17 cellular contexts compared by ENCODE assay signal in genomic region chrX:10177004-10177396, GRCh38. TPM values are rescaled to one million over a fixed set of nuclear protein-coding genes. Genes with fewer than 3 reads are reported as not detected.
DNase-seq lines count a peak whose midpoint lies in the region; ATAC-seq, FAIRE-seq and TF ChIP-seq lines count a peak whose summit lies in the region.
"Had no signal": no experiment of that assay in that cellular context is flagged by ENCODE, and none has a peak within 500 bp of the region (broad histone marks: within the 10 kb centered on the region; RNA-seq: fewer than 3 reads in every experiment).

No MANE protein-coding gene starts in this region.

- H3K27ac Mint-ChIP-seq in nephron = peak overlapping the region in 2 of 3 experiments; percentile 77 to 87

- peak; percentile 76 for FAIRE-seq in H1 (lab: Jason Lieb, UNC)

- H3K23ac ChIP-seq in H1 (ENCODE audit: insufficient read length) = no peak overlapping the region

- no peak for TF ChIP-seq RAD21 in H1 (IDR thresholded peaks at IDR 0.05 in 1 of 2, conservative IDR thresholded peaks at IDR 0.05 in 1 of 2; ENCODE audit: low read depth in 2 of 2, low read length in 2 of 2)

- no peaks in the 10 kb centered on the region for H4K20me1 ChIP-seq in H1 (replicated peaks in 1 of 2; ENCODE audit: control insufficient read depth in 1 of 2, insufficient read depth in 2 of 2, low read length in 2 of 2)
- H4K20me1 ChIP-seq: BLaER1 treated with 17β-estradiol and CSF1 and Interleukin-3, amounts not matched to agents 10 nM and 100 nM had no signal

- no peak overlapping the region for H2BK15ac ChIP-seq in H1 (ENCODE audit: low read length)

- peak overlapping the region; percentile 70 for H3K27ac ChIP-seq in angular gyrus (ENCODE audit: low read depth, low read length)
- no peak overlapping the region for H3K27ac ChIP-seq in H1 (ENCODE audit: low read depth, low read length)
- H3K27ac ChIP-seq in temporal lobe (ENCODE audit: low read depth, low read length) = peak overlapping the region; percentile 70
- H3K27ac ChIP-seq: GM23248, KMS-11 had no signal

- H3K18ac ChIP-seq in H1 (ENCODE audit: extremely low read depth, low read length) = no peak overlapping the region

- H3K9me3 Mint-ChIP-seq in nephron = peaks cover 3% of the 10 kb centered on the region
- H3K9me3 Mint-ChIP-seq: CD8-positive, alpha-beta memory T cell had no signal

- DNase-seq in H1 (ENCODE audit: low read depth in 1 of 2, low spot score in 2 of 2) = no peak
- no peak for DNase-seq in NCI-H1417 (lab: John Stamatoyannopoulos, UW)
- no peak for DNase-seq in GM13976 (ENCODE audit: low spot score)
- DNase-seq: CD8-positive, alpha-beta memory T cell; NCI-H187; NCI-H2227 treated with DMSO at 0.1 percent for 48 hours; NCI-H510A treated with DMSO at 0.1 percent for 48 hours; RPMI8226; SIG-M5 had no signal

- H3K14ac ChIP-seq in H1 (ENCODE audit: insufficient read length) = no peak overlapping the region

- H4K8ac ChIP-seq in H1 (ENCODE audit: extremely low read depth, insufficient read depth, low read length) = no peak overlapping the region

- in situ Hi-C loops in GM13976 (cut with MboI; ENCODE audit: low sequenced_read_pairs, unreplicated experiment) = loop anchor here (25.0 kb wide), 2 partner anchors 560 to 960 kb away; no protein-coding TSS in a partner anchor

- H3K4me3 Mint-ChIP-seq in nephron = no peak overlapping the region
- H3K4me3 Mint-ChIP-seq: CD8-positive, alpha-beta memory T cell had no signal

- H3K23me2 ChIP-seq in H1 (ENCODE audit: low read depth, low read length) = no peaks in the 10 kb centered on the region

- no peaks in the 10 kb centered on the region for H3K79me2 ChIP-seq in H1 (ENCODE audit: control insufficient read depth in 1 of 2, insufficient read depth in 2 of 2, low read length in 2 of 2)

- H4K91ac ChIP-seq in H1 (replicated peaks; ENCODE audit: insufficient read length, low read length) = no peak overlapping the region

- H4K5ac ChIP-seq in H1 (ENCODE audit: insufficient read length, low read depth, low read length) = no peak overlapping the region

- H3K27me3 ChIP-seq in H1 (replicated peaks in 1 of 4; ENCODE audit: control insufficient read depth in 3 of 4, extremely low read depth in 1 of 4, insufficient read depth in 3 of 4, low read length in 3 of 4) = no peaks in the 10 kb centered on the region; a peak in 1 of 7 replicates

- H3K9me3 ChIP-seq in H1 (ENCODE audit: insufficient read depth in 2 of 2, low read depth in 1 of 2, low read length in 1 of 2) = no peaks in the 10 kb centered on the region
- H3K9me3 ChIP-seq: BLaER1 treated with 17β-estradiol and CSF1 and Interleukin-3, amounts not matched to agents 10 nM and 100 nM had no signal

- no peak for TF ChIP-seq POLR2A in H1 (IDR thresholded peaks at IDR 0.05; ENCODE audit: control extremely low read depth in 1 of 2, low read depth in 2 of 2, low read length in 2 of 2)

- no peak overlapping the region for H3K4ac ChIP-seq in H1 (replicated peaks; ENCODE audit: insufficient read length, low read depth, low read length)

- WGBS in H1 (ENCODE audit: extremely low coverage in 1 of 2, insufficient coverage in 1 of 2, insufficient read length in 1 of 2, insufficient replicate concordance in 2 of 2, low coverage in 1 of 2, low lambda C conversion rate in 2 of 2, missing lambda C conversion rate in 1 of 2), 2 experiments = 92% methylated on average over 7 of the region's 7 CpGs; no CpG with 5 or more reads in 1 of the 2 experiments

- H2BK5ac ChIP-seq in H1 (ENCODE audit: low read depth, low read length) = no peak overlapping the region

- H3K4me1 ChIP-seq in H1 (replicated peaks in 1 of 4; ENCODE audit: control insufficient read depth in 3 of 4, insufficient read depth in 4 of 4, low read length in 3 of 4) = peaks cover 4 to 14% (median 12%) of the 10 kb centered on the region in 4 experiments

- ATAC-seq in GM21515 (IDR thresholded peaks at IDR 0.05; ENCODE audit: unreplicated experiment) = no peak
- ATAC-seq: SK-N-SH treated with all-trans-retinoic acid at 6 μM for 48 hours had no signal

- no peak overlapping the region for H2BK12ac ChIP-seq in H1 (ENCODE audit: low read depth, low read length)

- H3K36me3 Mint-ChIP-seq in nephron (ENCODE audit: low read depth) = no peaks in the 10 kb centered on the region
- H3K36me3 Mint-ChIP-seq: CD8-positive, alpha-beta memory T cell had no signal

- POLR2A ChIA-PET in H1 (lab: Charles Lee; ENCODE audit: partially characterized antibody) = interaction anchor here (0.8 kb wide), 1 partner anchor 9 kb away, joined by 3 read pairs; no protein-coding TSS in a partner anchor

- no peak overlapping the region for H3K4me3 ChIP-seq in H1 (ENCODE audit: extremely low read depth in 1 of 4, insufficient read depth in 2 of 4, low read depth in 3 of 4, low read length in 4 of 4)
- H3K4me3 ChIP-seq: BLaER1 treated with 17β-estradiol and CSF1 and Interleukin-3, amounts not matched to agents 10 nM and 100 nM; GM23248 had no signal

- no peak for TF ChIP-seq CTCF in H1 (IDR thresholded peaks at IDR 0.05; ENCODE audit: control extremely low read depth in 1 of 3, insufficient read depth in 1 of 3, low read depth in 1 of 3, low read length in 3 of 3)
- no peak for TF ChIP-seq CTCF in nephron (IDR thresholded peaks at IDR 0.05; ENCODE audit: unreplicated experiment in 3 of 3)
- no peak for TF ChIP-seq CTCF in GM13976 (IDR thresholded peaks at IDR 0.05; ENCODE audit: borderline replicate concordance, control extremely low read depth, extremely low read depth, insufficient read depth, missing control alignments)

- no peak overlapping the region for H2BK20ac ChIP-seq in H1 (ENCODE audit: low read length)

- H3K36me3 ChIP-seq in H1 (ENCODE audit: control insufficient read depth in 2 of 4, insufficient read depth in 4 of 4, low read length in 3 of 4) = no peaks in the 10 kb centered on the region
- H3K36me3 ChIP-seq: BLaER1 treated with 17β-estradiol and CSF1 and Interleukin-3, amounts not matched to agents 10 nM and 100 nM had no signal

- no peak overlapping the region for H3K56ac ChIP-seq in H1 (replicated peaks; ENCODE audit: insufficient read length, low read depth, low read length)

- TF ChIP-seq EP300 in H1 (IDR thresholded peaks at IDR 0.05; ENCODE audit: borderline replicate concordance in 1 of 2, low read depth in 2 of 2, low read length in 2 of 2) = no peak

- H3K27me3 Mint-ChIP-seq in nephron (ENCODE audit: low read depth) = no peaks in the 10 kb centered on the region

- CTCF ChIA-PET in H1 (lab: Charles Lee; ENCODE audit: partially characterized antibody) = interaction anchor here (0.6 to 1.2 kb wide), 2 partner anchors 13 to 463 kb away, joined by 3 read pairs; no protein-coding TSS in a partner anchor

- no peaks in the 10 kb centered on the region for H3K79me1 ChIP-seq in H1 (ENCODE audit: low read depth, low read length)

- H3K4me1 Mint-ChIP-seq in nephron = peaks cover 66% of the 10 kb centered on the region
- H3K4me1 Mint-ChIP-seq: CD8-positive, alpha-beta memory T cell had no signal

- H2AK5ac ChIP-seq in H1 (ENCODE audit: low read depth, low read length) = no peak overlapping the region

- no peak overlapping the region for H2BK120ac ChIP-seq in H1 (replicated peaks; ENCODE audit: low read depth, low read length)

- no peak overlapping the region for H2AFZ ChIP-seq in H1 (ENCODE audit: low read length)
- H2AFZ ChIP-seq: GM23248 had no signal

- no peak overlapping the region for H3K4me2 ChIP-seq in H1 (ENCODE audit: insufficient read depth in 1 of 2, low read depth in 2 of 2, low read length in 2 of 2)
- H3K4me2 ChIP-seq: KMS-11 had no signal

- H3K9ac ChIP-seq in H1 (replicated peaks in 1 of 4; ENCODE audit: extremely low read depth in 1 of 4, low read depth in 3 of 4, low read length in 3 of 4) = no peak overlapping the region
- H3K9ac ChIP-seq: BLaER1 treated with 17β-estradiol and CSF1 and Interleukin-3, amounts not matched to agents 10 nM and 100 nM; GM23248; KMS-11 had no signal

TF ChIP-seq in H1, 55 proteins besides CTCF, POLR2A, EP300 and RAD21:
- TF ChIP-seq SUZ12 (IDR thresholded peaks at IDR 0.05; ENCODE audit: low read length) = no peak
- TF ChIP-seq TEAD4 (IDR thresholded peaks at IDR 0.05; ENCODE audit: low read depth, low read length) = no peak
- TF ChIP-seq RFX5 (IDR thresholded peaks at IDR 0.05; ENCODE audit: borderline replicate concordance, low read depth, low read length) = no peak
- no peak for TF ChIP-seq JUN (IDR thresholded peaks at IDR 0.05; ENCODE audit: low read depth, low read length)
- no peak for TF ChIP-seq CHD1 (IDR thresholded peaks at IDR 0.05; ENCODE audit: low read depth, low read length)
- no peak for TF ChIP-seq RBBP5 (IDR thresholded peaks at IDR 0.05; ENCODE audit: borderline replicate concordance, low read depth, low read length)
- no peak for TF ChIP-seq CBX5 (IDR thresholded peaks at IDR 0.05; ENCODE audit: low read depth, low read length)
- TF ChIP-seq SIX5 (IDR thresholded peaks at IDR 0.05; ENCODE audit: low read depth, low read length) = no peak
- TF ChIP-seq HDAC2 (IDR thresholded peaks at IDR 0.05; ENCODE audit: borderline replicate concordance in 1 of 2, low read depth in 2 of 2, low read length in 2 of 2) = no peak
- no peak for TF ChIP-seq KDM4A (IDR thresholded peaks at IDR 0.05; ENCODE audit: low read depth, low read length, severe bottlenecking)

RNA-seq across cellular contexts. Expression of gene CLCN4, which starts 20.2 kb away (rescaled TPM):
- 7.5 and 11.2 TPM in 2 replicates for total RNA-seq in H1 (2021; fragmentation: NEBNext Ultra II Directional; extraction: Animal tissue kit (Norgen Biotek cat#: 25700))
- polyA plus RNA-seq in H1 (2011; rRNA removed) = 3.3 and 3.6 TPM in 2 replicates
- polyA plus RNA-seq in H1 (2011; cell fraction: cytosol; rRNA removed) = 3.0 TPM
- polyA plus RNA-seq in H1 (2011; cell fraction: nucleus; rRNA removed) = 5.1 TPM
- polyA plus RNA-seq in H1 (2012, experiment 1 of 2) = 3.2 to 4.4 TPM (median 3.9 TPM) in 4 replicates
- polyA plus RNA-seq in H1 (2012, experiment 2 of 2) = 1.3 TPM
- 4.3 TPM for polyA plus RNA-seq in H1 (2013, experiment 1 of 2)
- 5.0 TPM for polyA plus RNA-seq in H1 (2013, experiment 2 of 2)
- 10.2 and 15.0 TPM in 2 replicates for polyA minus RNA-seq in H1 (2011; rRNA and poly(A)+ RNA removed)
- 5.1 TPM for polyA minus RNA-seq in H1 (2011; cell fraction: cytosol; rRNA and poly(A)+ RNA removed)
- polyA minus RNA-seq in H1 (2011; cell fraction: nucleus; rRNA and poly(A)+ RNA removed) = 4.3 TPM
- 66.1 TPM for total RNA-seq in temporal lobe
- polyA plus RNA-seq: CD8-positive, alpha-beta memory T cell had no signal
